In the genomic region with DNA sequence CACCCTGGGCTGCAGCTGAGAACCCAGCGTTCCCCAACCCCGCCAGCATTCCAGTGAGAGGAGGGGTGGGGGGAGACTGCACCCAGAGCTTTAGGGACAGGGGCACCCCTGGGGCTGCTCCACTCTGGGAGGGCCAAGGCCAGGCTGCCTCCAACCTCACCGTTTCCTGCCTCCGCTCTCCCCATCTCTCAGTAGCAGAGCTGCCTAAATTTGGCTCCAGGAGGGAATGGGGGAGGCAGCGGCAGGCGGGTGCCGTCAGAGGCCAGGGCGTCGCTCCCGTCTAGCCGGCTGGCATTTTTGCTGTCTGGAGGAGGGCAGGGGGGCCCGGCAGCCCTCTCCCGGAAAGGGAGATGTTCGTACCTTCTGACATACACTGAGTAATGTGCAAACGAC, we compare ENCODE assay signal across 9 cellular contexts. TPM values are rescaled to one million over a fixed set of nuclear protein-coding genes. Genes with fewer than 3 reads are reported as not detected.
DNase-seq lines count a peak whose midpoint lies in the region; ATAC-seq, FAIRE-seq and TF ChIP-seq lines count a peak whose summit lies in the region.
"Had no signal": no experiment of that assay in that cellular context is flagged by ENCODE, and none has a peak within 500 bp of the region (broad histone marks: within the 10 kb centered on the region; RNA-seq: fewer than 3 reads in every experiment).

No MANE protein-coding gene starts in this region.

- CTCF ChIA-PET in activated CD8-positive, alpha-beta T cell treated with anti-CD3 and anti-CD28 coated beads for 36 hours (lab: Charles Lee) = interaction anchor here (0.6 to 2.8 kb wide), 6 partner anchors 9 to 114 kb away, joined by 3 to 24 read pairs (median 6); no protein-coding TSS in a partner anchor

- H3K4me3 ChIP-seq in esophagus (ENCODE audit: low read depth in 1 of 2, low read length in 2 of 2) (no peak overlapping the region), small intestine (ENCODE audit: low read depth in 1 of 2, low read length in 2 of 2) (no peak overlapping the region), gastrocnemius medialis (no peak overlapping the region)
- H3K4me3 ChIP-seq: SJSA1 had no signal

- peak overlapping the region; percentile 98 for H3K27ac Mint-ChIP-seq in activated CD8-positive, alpha-beta T cell treated with anti-CD3 and anti-CD28 coated beads for 36 hours

- FAIRE-seq in small intestine (lab: Jason Lieb, UNC) = no peak

- H3K36me3 Mint-ChIP-seq in activated CD8-positive, alpha-beta T cell treated with anti-CD3 and anti-CD28 coated beads for 36 hours (ENCODE audit: low read depth) = peaks cover 8% of the 10 kb centered on the region

- H3K36me3 ChIP-seq in esophagus (ENCODE audit: control insufficient read depth in 2 of 2, insufficient read depth in 2 of 2, low read length in 1 of 2) = no peaks in the 10 kb centered on the region
- no peaks in the 10 kb centered on the region for H3K36me3 ChIP-seq in small intestine (ENCODE audit: control insufficient read depth in 2 of 2, insufficient read depth in 2 of 2, low read length in 2 of 2)
- no peaks in the 10 kb centered on the region for H3K36me3 ChIP-seq in gastrocnemius medialis
- H3K36me3 ChIP-seq: SJSA1 had no signal

- H3K27me3 ChIP-seq in esophagus (ENCODE audit: control insufficient read depth in 1 of 2, insufficient read depth in 2 of 2, low read length in 2 of 2) (no peaks in the 10 kb centered on the region), small intestine (ENCODE audit: control insufficient read depth in 2 of 2, insufficient read depth in 2 of 2, low read length in 2 of 2) (no peaks in the 10 kb centered on the region), gastrocnemius medialis (no peaks in the 10 kb centered on the region)
- H3K27me3 ChIP-seq: SJSA1 had no signal

- no peak for TF ChIP-seq CTCF in activated CD8-positive, alpha-beta T cell treated with anti-CD3 and anti-CD28 coated beads for 36 hours (IDR thresholded peaks at IDR 0.05)
- TF ChIP-seq CTCF in gastrocnemius medialis (IDR thresholded peaks at IDR 0.05 in 4 of 5, conservative IDR thresholded peaks at IDR 0.05 in 1 of 5) = no peak

- ATAC-seq in activated CD8-positive, alpha-beta T cell treated with anti-CD3 and anti-CD28 coated beads for 36 hours = no peak
- ATAC-seq in HG03280 (IDR thresholded peaks at IDR 0.05; ENCODE audit: unreplicated experiment) (no peak), gastrocnemius medialis (no peak), GM21737 (IDR thresholded peaks at IDR 0.05; ENCODE audit: unreplicated experiment) (no peak), GM21390 (IDR thresholded peaks at IDR 0.05; ENCODE audit: unreplicated experiment) (no peak)

- DNase-seq in NCI-H2171 (lab: John Stamatoyannopoulos, UW) (peak; percentile 21), small intestine (no peak), gastrocnemius medialis (no peak)
- DNase-seq in activated CD8-positive, alpha-beta T cell treated with anti-CD3 and anti-CD28 coated beads for 36 hours = peak; percentile 51

- POLR2A ChIA-PET in activated CD8-positive, alpha-beta T cell treated with anti-CD3 and anti-CD28 coated beads for 36 hours (lab: Charles Lee) = interaction anchor here (1.0 to 7.3 kb wide), 9 partner anchors 12 to 114 kb away, joined by 3 to 90 read pairs (median 6); no protein-coding TSS in a partner anchor

- H3K9me3 Mint-ChIP-seq in activated CD8-positive, alpha-beta T cell treated with anti-CD3 and anti-CD28 coated beads for 36 hours = no peaks in the 10 kb centered on the region

- no peaks in the 10 kb centered on the region for H3K27me3 Mint-ChIP-seq in activated CD8-positive, alpha-beta T cell treated with anti-CD3 and anti-CD28 coated beads for 36 hours

- intact Hi-C loops in activated CD8-positive, alpha-beta T cell treated with anti-CD3 and anti-CD28 coated beads for 36 hours (cut with micrococcal nuclease) = no loop called here
- intact Hi-C loops in gastrocnemius medialis (cut with DNase I; ENCODE audit: low total_unique reads) = no loop called here

- 28 to 39% methylated on average over 13 to 15 of the region's 15 CpGs for WGBS in esophagus, 2 donors
- 24 to 30% (median 29%) methylated on average over 12 to 15 of the region's 15 CpGs for WGBS in small intestine, 3 donors

- H3K9me3 ChIP-seq in esophagus (ENCODE audit: control insufficient read depth in 2 of 2, insufficient read depth in 1 of 2, low read depth in 1 of 2, low read length in 1 of 2) (no peaks in the 10 kb centered on the region), small intestine (ENCODE audit: control insufficient read depth, low read depth) (no peaks in the 10 kb centered on the region), gastrocnemius medialis (no peaks in the 10 kb centered on the region)
- H3K9me3 ChIP-seq: SJSA1 had no signal

- in situ Hi-C loops in gastrocnemius medialis (cut with MboI; ENCODE audit: low sequenced_read_pairs in 4 of 4) = no loop called here

- peak overlapping the region; percentile 67 for H3K4me3 Mint-ChIP-seq in activated CD8-positive, alpha-beta T cell treated with anti-CD3 and anti-CD28 coated beads for 36 hours

- H3K4me1 ChIP-seq in esophagus (ENCODE audit: control insufficient read depth in 2 of 2, insufficient read depth in 2 of 2, low read length in 1 of 2) (peaks cover 8 to 13% of the 10 kb centered on the region in 2 donors), small intestine (ENCODE audit: control insufficient read depth in 2 of 2, insufficient read depth in 1 of 2, low read depth in 1 of 2, low read length in 1 of 2) (peaks cover 4 to 10% of the 10 kb centered on the region in 2 donors), gastrocnemius medialis (no peaks in the 10 kb centered on the region)

- peaks cover 77% of the 10 kb centered on the region for H3K4me1 Mint-ChIP-seq in activated CD8-positive, alpha-beta T cell treated with anti-CD3 and anti-CD28 coated beads for 36 hours (ENCODE audit: low read depth)

- TF ChIP-seq POLR2A in gastrocnemius medialis (IDR thresholded peaks at IDR 0.05) = no peak

- H3K27ac ChIP-seq in esophagus (ENCODE audit: low read depth in 2 of 2, low read length in 1 of 2) (peak overlapping the region; percentile 17 to 34), small intestine (ENCODE audit: low read depth in 1 of 2, low read length in 1 of 2) (peak overlapping the region; percentile 67 to 77), gastrocnemius medialis (no peak overlapping the region)
- H3K27ac ChIP-seq: SJSA1 had no signal

RNA-seq across cellular contexts. Expression of gene NOL4L, which starts 46.6 kb away (rescaled TPM):
- total RNA-seq in activated CD8-positive, alpha-beta T cell treated with anti-CD3 and anti-CD28 coated beads for 36 hours = 10 to 100 TPM; 23.3 to 23.9 TPM
- 1 to 10 TPM; 1.1 to 1.2 TPM for polyA plus RNA-seq in esophagus
- 10 to 100 TPM; 16.0 to 30.4 (median 17.6) TPM for polyA plus RNA-seq in small intestine
- 1 to 10 TPM; 1.4 to 1.9 (median 1.7) TPM for total RNA-seq in gastrocnemius medialis

Comparison
In these comparisons a context has a peak if more than half of its experiments do, and no peak if none do; other contexts are left out.
1. DNase-seq: peak in NCI-H2171 (single experiment) and activated CD8-positive, alpha-beta T cell treated with anti-CD3 and anti-CD28 coated beads for 36 hours (single experiment); none in small intestine (single experiment) and gastrocnemius medialis (0 of 2).
2. H3K27ac ChIP-seq: peak in esophagus (2 of 2) and small intestine (2 of 2); none in gastrocnemius medialis (0 of 4).
3. RNA of gene NOL4L, which starts 46.6 kb away (total RNA-seq): 23.3 to 23.9 TPM in activated CD8-positive, alpha-beta T cell treated with anti-CD3 and anti-CD28 coated beads for 36 hours; 1.4 to 1.9 TPM in gastrocnemius medialis; every median in the first group is over 4 times any median in the second.